1 cellular context compared by ENCODE assay signal in genomic region chr21:44492572-44493385, GRCh38.
TF ChIP-seq lines count a peak whose summit lies in the region.

No MANE protein-coding gene starts in this region.

TF ChIP-seq in GM23338, 12 proteins besides CTCF, POLR2A, EP300 and RAD21:
- TF ChIP-seq NANOG (IDR thresholded peaks at IDR 0.05; ENCODE audit: borderline replicate concordance) (no peak), CREB1 (CRISPR knock-in tag; IDR thresholded peaks at IDR 0.05; ENCODE audit: low read depth) (no peak), ZNF114 (CRISPR knock-in tag; IDR thresholded peaks at IDR 0.05) (no peak), POLR2AphosphoS5 (IDR thresholded peaks at IDR 0.05; ENCODE audit: low read depth) (no peak), ETS1 (IDR thresholded peaks at IDR 0.05) (no peak), ZNF331 (CRISPR knock-in tag; IDR thresholded peaks at IDR 0.05; ENCODE audit: low read depth) (no peak), STAT1 (IDR thresholded peaks at IDR 0.05; ENCODE audit: unreplicated experiment) (no peak), REST (IDR thresholded peaks at IDR 0.05; ENCODE audit: unreplicated experiment) (no peak), ZNF462 (CRISPR knock-in tag; IDR thresholded peaks at IDR 0.05) (no peak), EZH2phosphoT487 (IDR thresholded peaks at IDR 0.05; ENCODE audit: unreplicated experiment) (no peak), JUNB (IDR thresholded peaks at IDR 0.05; ENCODE audit: unreplicated experiment) (no peak), EZH2 (IDR thresholded peaks at IDR 0.05; ENCODE audit: low read depth, unreplicated experiment) (no peak)
